Comparison of ENCODE assay signal across 1 cellular context in genomic region chr4:174690665-174691064, GRCh38.
TF ChIP-seq lines count a peak whose summit lies in the region.

No MANE protein-coding gene starts in this region.

TF ChIP-seq in A549, 52 proteins besides CTCF, POLR2A, EP300 and RAD21 (continued from another document):
- TF ChIP-seq USF2 (IDR thresholded peaks at IDR 0.05) (no peak), RARB (CRISPR knock-in tag; IDR thresholded peaks at IDR 0.05) (no peak), REST (IDR thresholded peaks at IDR 0.05) (no peak), HOXB5 (CRISPR knock-in tag; IDR thresholded peaks at IDR 0.05) (no peak)
